ENCODE assay signal across 9 cellular contexts in the genomic region with DNA sequence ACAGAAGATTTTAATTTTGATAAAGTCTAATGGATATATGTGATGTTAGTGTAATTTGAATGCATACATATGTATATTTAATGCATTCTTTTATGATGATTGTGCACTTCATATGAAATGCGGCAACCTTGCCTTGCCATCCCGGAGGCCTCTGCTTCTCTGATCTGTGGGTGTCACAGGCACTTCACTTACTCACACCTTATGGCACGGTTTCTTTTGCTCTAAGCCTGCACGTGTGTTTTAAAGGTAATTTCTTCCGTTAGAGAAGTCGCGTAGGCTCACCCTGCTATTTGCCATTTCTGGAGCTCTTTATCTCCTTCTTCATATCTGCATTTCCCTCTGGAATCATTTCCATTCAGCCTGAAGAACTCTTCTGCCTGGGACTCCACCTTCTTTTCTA.
DNase-seq lines count a peak whose midpoint lies in the region; ATAC-seq and TF ChIP-seq lines count a peak whose summit lies in the region.
"Had no signal": no experiment of that assay in that cellular context is flagged by ENCODE, and none has a peak within 500 bp of the region (broad histone marks: within the 10 kb centered on the region; RNA-seq: fewer than 3 reads in every experiment).

No MANE protein-coding gene starts in this region.

- peak overlapping the region; percentile 85 for H3K4me2 ChIP-seq in skeletal muscle satellite cell (ENCODE audit: low read length)

- H3K9me3 ChIP-seq in SJCRH30 (replicated peaks) (no peaks in the 10 kb centered on the region), skeletal muscle satellite cell (replicated peaks; ENCODE audit: low read length) (no peaks in the 10 kb centered on the region), gastrocnemius medialis (no peaks in the 10 kb centered on the region)

- DNase-seq in activated effector memory CD4-positive, alpha-beta T cell treated with anti-CD3 and anti-CD28 coated beads, Interleukin-2, amount 50 U/mL, for 16 hours: peak; percentile 54
- no peak for DNase-seq in activated effector memory CD4-positive, alpha-beta T cell treated with Interleukin-2 at 50 U/mL for 16 hours
- peak in 1 of 2 experiments; percentile 22 for DNase-seq in SJCRH30
- DNase-seq in effector memory CD8-positive, alpha-beta T cell: no peak
- DNase-seq in gastrocnemius medialis: no peak
- no peak for DNase-seq in CD1c-positive myeloid dendritic cell (ENCODE audit: extremely low spot score)
- DNase-seq: SHP77 had no signal

- no peaks in the 10 kb centered on the region for H3K36me3 ChIP-seq in SJCRH30
- no peaks in the 10 kb centered on the region for H3K36me3 ChIP-seq in skeletal muscle satellite cell (ENCODE audit: insufficient read depth, low read length)
- H3K36me3 ChIP-seq in gastrocnemius medialis: no peaks in the 10 kb centered on the region

- in situ Hi-C loops in gastrocnemius medialis (cut with MboI; ENCODE audit: low sequenced_read_pairs in 4 of 4): no loop called here

- H3K4me1 Mint-ChIP-seq in effector memory CD8-positive, alpha-beta T cell (ENCODE audit: low read depth in 2 of 2): peaks cover 18 to 19% of the 10 kb centered on the region in 2 donors

- H3K27ac ChIP-seq in SJCRH30 (peak overlapping the region; percentile 79), gastrocnemius medialis (no peak overlapping the region)

- no peak for ATAC-seq in effector memory CD8-positive, alpha-beta T cell (replicated peaks)
- no peak for ATAC-seq in gastrocnemius medialis
- no peak for ATAC-seq in HG03342 (IDR thresholded peaks at IDR 0.05; ENCODE audit: unreplicated experiment)

- TF ChIP-seq CTCF in gastrocnemius medialis (IDR thresholded peaks at IDR 0.05 in 4 of 5, conservative IDR thresholded peaks at IDR 0.05 in 1 of 5): no peak

- H3K27ac Mint-ChIP-seq in effector memory CD8-positive, alpha-beta T cell: peak overlapping the region; percentile 92 to 95

- peak overlapping the region; percentile 10 for H3K9ac ChIP-seq in skeletal muscle satellite cell (ENCODE audit: low read depth, low read length)

- TF ChIP-seq POLR2A in gastrocnemius medialis (IDR thresholded peaks at IDR 0.05): no peak

- no peaks in the 10 kb centered on the region for H3K27me3 ChIP-seq in SJCRH30
- peaks cover 8% of the 10 kb centered on the region for H3K27me3 ChIP-seq in skeletal muscle satellite cell (ENCODE audit: control insufficient read depth, insufficient read depth, low read length)
- H3K27me3 ChIP-seq in gastrocnemius medialis: no peaks in the 10 kb centered on the region

- H3K4me3 ChIP-seq in SJCRH30 (no peak overlapping the region), skeletal muscle satellite cell (ENCODE audit: low read length) (peak overlapping the region; percentile 66), gastrocnemius medialis (no peak overlapping the region)

- H3K4me1 ChIP-seq in SJCRH30 (peaks cover 26% of the 10 kb centered on the region), skeletal muscle satellite cell (ENCODE audit: control insufficient read depth, insufficient read depth, low read length) (peaks cover 20% of the 10 kb centered on the region), gastrocnemius medialis (no peaks in the 10 kb centered on the region)

- no peaks in the 10 kb centered on the region for H3K27me3 Mint-ChIP-seq in effector memory CD8-positive, alpha-beta T cell

- intact Hi-C loops in gastrocnemius medialis (cut with DNase I; ENCODE audit: low total_unique reads): no loop called here

- H3K9me3 Mint-ChIP-seq in effector memory CD8-positive, alpha-beta T cell: no peaks in the 10 kb centered on the region

- H3K4me3 Mint-ChIP-seq in effector memory CD8-positive, alpha-beta T cell: peak overlapping the region; percentile 78 to 86

- peaks cover 8% of the 10 kb centered on the region for H3K36me3 Mint-ChIP-seq in effector memory CD8-positive, alpha-beta T cell (ENCODE audit: insufficient read depth)
